Comparison of ENCODE assay signal across 8 cellular contexts in genomic region chr3:33441322-33441976, GRCh38. TPM values are rescaled to one million over a fixed set of nuclear protein-coding genes. Genes with fewer than 3 reads are reported as not detected.
A peak's percentile ranks its signal among the peaks of the same experiment; 100 is the strongest.
DNase-seq lines count a peak whose midpoint lies in the region; ATAC-seq, FAIRE-seq and TF ChIP-seq lines count a peak whose summit lies in the region.

No MANE protein-coding gene starts in this region.

- ATAC-seq in GM12878 (no peak), GM18505 (IDR thresholded peaks at IDR 0.05; ENCODE audit: unreplicated experiment) (no peak)

- H3K9me3 ChIP-seq in KOPT-K1 (ENCODE audit: insufficient read depth, low read length, poor library complexity, severe bottlenecking) (no peaks in the 10 kb centered on the region), GM12878 (replicated peaks; ENCODE audit: control insufficient read depth, insufficient read depth, low read length) (no peaks in the 10 kb centered on the region), suprapubic skin (no peaks in the 10 kb centered on the region)

- H3K9ac ChIP-seq in GM12878 (ENCODE audit: control insufficient read depth, insufficient read depth, low read length), result peak overlapping the region; percentile 98

- H4K20me1 ChIP-seq in GM12878 (ENCODE audit: control insufficient read depth, insufficient read depth), result 0 out of 2 replicates have a peak, but pooled peaks cover 2% of the 10 kb centered on the region

- no peak for TF ChIP-seq RAD21 in GM12878 (IDR thresholded peaks at IDR 0.05; ENCODE audit: insufficient read depth, low read depth, low read length)

- peak overlapping the region; percentile 86 for H3K4me3 ChIP-seq in GM12878
- peak overlapping the region; percentile 93 for H3K4me3 ChIP-seq in suprapubic skin

- TSS peak; percentile 99 for BruUV-seq in GM12878 (replicated peaks; lab: Mats Ljungman, UMichigan)

- no peaks in the 10 kb centered on the region for H3K4me1 ChIP-seq in GM12878 (ENCODE audit: control insufficient read depth, insufficient read depth, low read length)
- peaks cover 35% of the 10 kb centered on the region for H3K4me1 ChIP-seq in suprapubic skin

- H2AFZ ChIP-seq in GM12878 (ENCODE audit: control insufficient read depth, low read depth, low read length), result peak overlapping the region; percentile 94

- H3K27me3 ChIP-seq in GM12878 (replicated peaks in 1 of 2; ENCODE audit: control insufficient read depth in 2 of 2, insufficient read depth in 2 of 2, low read length in 1 of 2), result no peaks in the 10 kb centered on the region
- no peaks in the 10 kb centered on the region for H3K27me3 ChIP-seq in suprapubic skin

- POLR2A ChIA-PET in GM12878 (lab: Charles Lee), result interaction anchor here (1.0 to 5.1 kb wide), 7 partner anchors 11 to 864 kb away, joined by 3 to 53 read pairs (median 4); no protein-coding TSS in a partner anchor

- intact Hi-C loops in GM12878 (cut with micrococcal nuclease; ENCODE audit: unreplicated experiment), result no loop called here

- no peaks in the 10 kb centered on the region for H3K36me3 ChIP-seq in KOPT-K1 (ENCODE audit: insufficient read depth, low read length)
- no peaks in the 10 kb centered on the region for H3K36me3 ChIP-seq in GM12878 (ENCODE audit: control insufficient read depth in 2 of 2, insufficient read depth in 2 of 2, low read length in 1 of 2)
- no peaks in the 10 kb centered on the region for H3K36me3 ChIP-seq in suprapubic skin

- whole genome bisulfite sequencing in GM12878 (ENCODE audit: insufficient coverage, insufficient replicate concordance, low lambda C conversion rate, missing lambda C conversion rate), result 26% methylated on average over 21 of the region's 21 CpGs
- WGBS in suprapubic skin, result 39% methylated on average over 21 of the region's 21 CpGs

- TF ChIP-seq CTCF in GM12878 (IDR thresholded peaks at IDR 0.05 in 2 of 3, conservative IDR thresholded peaks at IDR 0.05 in 1 of 3; ENCODE audit: control insufficient read depth in 2 of 3, extremely low read depth in 1 of 3, insufficient read depth in 1 of 3, low read depth in 3 of 3, low read length in 3 of 3) (no peak), suprapubic skin (IDR thresholded peaks at IDR 0.05) (no peak)

- peak overlapping the region; percentile 56 for H3K4me2 ChIP-seq in GM12878 (ENCODE audit: control insufficient read depth, insufficient read depth)

- FAIRE-seq in GM12878 (lab: Jason Lieb, UNC), result no peak
- FAIRE-seq in urothelium cell line (lab: Jason Lieb, UNC), result no peak

- DNase-seq in GM12878 (ENCODE audit: low read depth, low spot score) (no peak), kidney tubule cell (ENCODE audit: low spot score) (peak; percentile 19), suprapubic skin (ENCODE audit: low spot score in 2 of 2) (peak in 1 of 2 donors; percentile 87), urothelium cell line (ENCODE audit: low spot score) (no peak), NCI-H345 treated with DMSO at 0.1 percent for 48 hours (lab: John Stamatoyannopoulos, UW; ENCODE audit: unreplicated experiment) (no peak)
- DNase-seq in central memory CD4-positive, alpha-beta T cell, result no peak

- CTCF ChIA-PET in GM12878 (lab: Yijun Ruan, JAX), result interaction anchor here (0.9 to 2.0 kb wide), 4 partner anchors 12 to 346 kb away, joined by 3 to 9 read pairs (median 5); no protein-coding TSS in a partner anchor

- in situ Hi-C loops in GM12878 (cut with MboI), result no loop called here

- TF ChIP-seq POLR2A in GM12878 (IDR thresholded peaks at IDR 0.05; ENCODE audit: low read depth, low read length) (no peak), suprapubic skin (IDR thresholded peaks at IDR 0.05) (no peak), GM18505 (IDR thresholded peaks at IDR 0.05; ENCODE audit: borderline replicate concordance, extremely low read depth, insufficient read depth, insufficient read length) (no peak)

- RAD21 ChIA-PET in GM12878 (lab: Charles Lee; ENCODE audit: unreplicated experiment), result interaction anchor here (0.8 to 2.1 kb wide), 3 partner anchors 12 to 357 kb away, joined by 3 to 9 read pairs (median 9); partner anchors contain the start of gene PDCD6IP

- SMC1A ChIA-PET in GM12878 (lab: Charles Lee; ENCODE audit: uncharacterized antibody, unreplicated experiment), result interaction anchor here (0.8 to 2.4 kb wide), 5 partner anchors 11 to 366 kb away, joined by 3 to 10 read pairs (median 3); no protein-coding TSS in a partner anchor

- H3K27ac ChIP-seq in KOPT-K1 (ENCODE audit: low read depth, low read length, poor library complexity, severe bottlenecking) (peak overlapping the region; percentile 97), GM12878 (ENCODE audit: control insufficient read depth, insufficient read depth) (peak overlapping the region; percentile 99), suprapubic skin (peak overlapping the region; percentile 95)

- peaks cover 36% of the 10 kb centered on the region for H3K79me2 ChIP-seq in GM12878 (ENCODE audit: control insufficient read depth, insufficient read depth, low read length)

- no peak for TF ChIP-seq EP300 in GM12878 (IDR thresholded peaks at IDR 0.05; ENCODE audit: borderline replicate concordance in 1 of 2, control insufficient read depth in 1 of 2, low read depth in 2 of 2, low read length in 2 of 2)
- TF ChIP-seq EP300 in suprapubic skin (IDR thresholded peaks at IDR 0.05), result no peak

TF ChIP-seq in GM12878, 131 proteins besides CTCF, POLR2A, EP300 and RAD21:
- TF ChIP-seq YY1 (IDR thresholded peaks at IDR 0.05; ENCODE audit: low read depth, low read length), result 0 out of 2 replicates have a peak, but pooled peaks have one; percentile 0
- TF ChIP-seq ZNF274 (IDR thresholded peaks at IDR 0.05; ENCODE audit: insufficient read depth, insufficient read length), result no peak
- TF ChIP-seq, protein P1, sequence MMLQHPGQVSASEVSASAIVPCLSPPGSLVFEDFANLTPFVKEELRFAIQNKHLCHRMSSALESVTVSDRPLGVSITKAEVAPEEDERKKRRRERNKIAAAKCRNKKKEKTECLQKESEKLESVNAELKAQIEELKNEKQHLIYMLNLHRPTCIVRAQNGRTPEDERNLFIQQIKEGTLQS (IDR thresholded peaks at IDR 0.05; ENCODE audit: borderline replicate concordance, extremely low read depth, low read depth, low read length), result no peak
- 0 out of 4 replicates have a peak, but pooled peaks of 1 of the 2 experiments have one; percentile 1 for TF ChIP-seq IKZF2 (IDR thresholded peaks at IDR 0.05)
- TF ChIP-seq GATAD2B (conservative IDR thresholded peaks at IDR 0.05; ENCODE audit: low read depth), result 0 out of 2 replicates have a peak, but pooled peaks have one; percentile 9
- TF ChIP-seq MLLT1 (IDR thresholded peaks at IDR 0.05), result 0 out of 2 replicates have a peak, but pooled peaks have one; percentile 37

RNA-seq across cellular contexts. Expression of gene UBP1, which starts 1.2 kb away (rescaled TPM):
- total RNA-seq in GM12878 (2013; cell fraction: nucleolus; rRNA removed), result 186 and 190 TPM in 2 replicates
- total RNA-seq in GM12878 (2014; rRNA removed), result 55.7 and 60.4 TPM in 2 replicates
- 44.3 and 49.0 TPM in 2 replicates for total RNA-seq in GM12878 (2014; rRNA removed; fragmentation: Illumina TruSeq; extraction: Trizol)
- total RNA-seq in GM12878 (2021), result 58.5 and 69.1 TPM in 2 replicates
- 30.4 TPM for polyA plus RNA-seq in GM12878 (2011; ENCODE audit: low read depth)
- 89.3 and 98.6 TPM in 2 replicates for polyA plus RNA-seq in GM12878 (2011; rRNA removed)
- polyA plus RNA-seq in GM12878 (2011; cell fraction: cytosol; rRNA removed), result 50.6 and 51.8 TPM in 2 replicates
- polyA plus RNA-seq in GM12878 (2011; cell fraction: nucleus; rRNA removed), result 218 and 240 TPM in 2 replicates
- polyA plus RNA-seq in GM12878 (2012), result 41.9 and 43.7 TPM in 2 replicates
- 93.6 and 110 TPM in 2 replicates for polyA plus RNA-seq in GM12878 (2014; fragmentation: Illumina TruSeq; extraction: Trizol)
- 10 to 100 TPM in 1 of 2 experiments, 1 to 10 TPM in 1; 9.8 to 14.4 TPM for polyA plus RNA-seq in GM12878 (2014; fragmentation: Nextera tagmentation; extraction: Ambion mirVana)
- 77.9 and 80.1 TPM in 2 replicates for polyA plus RNA-seq in GM12878 (2014; rRNA removed)
- 10 to 100 TPM in 1 of 2 experiments, 1 to 10 TPM in 1; 9.3 to 15.0 TPM for polyA plus RNA-seq in GM12878 (2016; fragmentation: Nextera tagmentation; extraction: Ambion mirVana)
- polyA minus RNA-seq in GM12878 (2011; rRNA and poly(A)+ RNA removed), result 58.3 and 102 TPM in 2 replicates
- polyA minus RNA-seq in GM12878 (2011; cell fraction: cytosol; rRNA and poly(A)+ RNA removed), result 18.8 and 30.7 TPM in 2 replicates
- polyA minus RNA-seq in GM12878 (2011; cell fraction: nucleus; rRNA and poly(A)+ RNA removed), result 62.7 and 83.5 TPM in 2 replicates
- 10 to 100 TPM; 39.7 to 70.4 (median 55.6) TPM for total RNA-seq in suprapubic skin
